In the genomic region with DNA sequence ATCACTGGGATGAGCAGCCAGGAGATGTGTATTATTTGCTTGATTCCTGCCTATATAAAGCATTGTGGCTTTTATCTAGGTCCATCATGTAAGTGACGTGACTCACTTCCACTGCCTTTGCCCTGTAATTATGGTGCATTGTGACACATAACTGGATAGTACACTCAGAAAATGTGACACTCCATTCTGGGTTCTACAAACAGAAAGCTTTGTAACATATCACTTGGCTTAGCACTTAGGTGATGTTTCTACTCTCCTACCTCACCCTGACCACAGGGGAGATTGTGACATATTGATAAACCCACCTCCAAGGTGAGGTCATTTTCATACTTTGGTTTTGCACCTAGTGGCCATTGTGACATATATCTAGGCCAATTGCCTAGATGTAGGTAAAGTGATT, we compare ENCODE assay signal across 22 cellular contexts. TPM values are rescaled to one million over a fixed set of nuclear protein-coding genes. Genes with fewer than 3 reads are reported as not detected.
"Had no signal": no experiment of that assay in that cellular context is flagged by ENCODE, and none has a peak within 500 bp of the region (broad histone marks: within the 10 kb centered on the region; RNA-seq: fewer than 3 reads in every experiment).

No MANE protein-coding gene starts in this region.

RNA-seq across cellular contexts. Expression of gene BPY2, which starts 21.8 kb away (rescaled TPM):
- total RNA-seq: naive thymus-derived CD8-positive, alpha-beta T cell; natural killer cell treated with Interleukin-12 subunit alpha and Interleukin-12 subunit beta and Interleukin-15 and Interleukin-18, amount 100 ng/mL, for 72 hours; neural crest cell; omental fat pad; osteocyte; pancreas; posterior vena cava; prostate gland; pulmonary artery endothelial cell; right atrium auricular region; sciatic nerve; smooth muscle cell; spleen; stomach; subcutaneous adipose tissue; temporal lobe; thoracic aorta; thyroid gland; tibial nerve; upper lobe of left lung; ureter; vagina had no signal
